In genomic region chr20:11745160-11745559, GRCh38 we compare ENCODE assay signal across 26 cellular contexts.
"Had no signal": no experiment of that assay in that cellular context is flagged by ENCODE, and none has a peak within 500 bp of the region (broad histone marks: within the 10 kb centered on the region; RNA-seq: fewer than 3 reads in every experiment).

No MANE protein-coding gene starts in this region.

- H3K36me3 ChIP-seq: stomach, suprapubic skin, thoracic aorta, thyroid gland, tibial artery, tibial nerve, transverse colon, upper lobe of left lung, upper lobe of right lung, uterus, vagina had no signal

- H3K27me3 ChIP-seq: stomach, suprapubic skin, testis, thyroid gland, tibial artery, tibial nerve, transverse colon, upper lobe of left lung, upper lobe of right lung, uterus, vagina had no signal

- H3K9me3 ChIP-seq: stomach, suprapubic skin, testis, thoracic aorta, thyroid gland, tibial artery, tibial nerve, transverse colon, upper lobe of left lung, upper lobe of right lung, uterus, vagina had no signal

- H3K4me3 ChIP-seq: stomach, suprapubic skin, testis, thoracic aorta, thyroid gland, tibial artery, tibial nerve, transverse colon, upper lobe of left lung, upper lobe of right lung, uterus, vagina had no signal

- ATAC-seq: stimulated activated effector memory CD8-positive, alpha-beta T cell treated with anti-CD3 and anti-CD28 coated beads, Interleukin-12 subunit alpha, Interleukin-12 subunit beta, amount 100 ng/mL, for 72 hours; stimulated activated memory B cell treated with anti-CD40 and anti-IgM and Interleukin-4, amounts not matched to agents 10 μg/mL and 1 μg/mL and 100 μg/mL, for 72 hours; stimulated activated naive B cell treated with anti-CD40 and anti-IgM and Interleukin-4, amounts not matched to agents 10 μg/mL and 1 μg/mL and 100 μg/mL, for 72 hours; stimulated activated naive CD8-positive, alpha-beta T cell treated with anti-CD3 and anti-CD28 coated beads, Interleukin-15, amount 100 ng/mL, for 72 hours; stimulated activated naive CD8-positive, alpha-beta T cell treated with anti-CD3 and anti-CD28 coated beads, Interleukin-15, Interleukin-2, amounts not matched to agents 100 U/mL and 50 U/mL, for 24 hours; upper lobe of right lung had no signal

- H3K27ac ChIP-seq: stomach, suprapubic skin, testis, thoracic aorta, thyroid gland, tibial artery, tibial nerve, transverse colon, upper lobe of left lung, upper lobe of right lung, uterus, vagina had no signal

- DNase-seq: stimulated activated CD4-positive, alpha-beta T cell treated with anti-CD3 and anti-CD28 coated beads, Interleukin-2, amount 100 ng/mL, for 48 hours; stimulated activated CD4-positive, alpha-beta T cell treated with anti-CD3 and anti-CD28 coated beads, Interleukin-4, amount 100 ng/mL, for 1 hour; stimulated activated CD4-positive, alpha-beta T cell treated with anti-CD3 and anti-CD28 coated beads, Interleukin-4, amount 100 ng/mL, for 24 hours; stimulated activated CD4-positive, alpha-beta T cell treated with anti-CD3 and anti-CD28 coated beads, Interleukin-4, amount 100 ng/mL, for 4 hours; stimulated activated CD8-positive, alpha-beta memory T cell treated with anti-CD3 and anti-CD28 coated beads, Interleukin-4, amount 100 ng/mL, for 48 hours; stimulated activated naive B cell treated with anti-CD40 and anti-IgM and Interleukin-4, amounts not matched to agents 10 μg/mL and 1 μg/mL and 100 μg/mL, for 72 hours; stimulated activated naive CD4-positive, alpha-beta T cell; stimulated activated naive CD4-positive, alpha-beta T cell treated with Interleukin-2 at 50 U/mL for 16 hours; stimulated activated naive CD8-positive, alpha-beta T cell treated with anti-CD3 and anti-CD28 coated beads, Interleukin-15, amount 100 ng/mL, for 72 hours; stimulated activated naive CD8-positive, alpha-beta T cell treated with anti-CD3 and anti-CD28 coated beads, Interleukin-15, Interleukin-2, amounts not matched to agents 100 U/mL and 50 U/mL, for 24 hours; stomach; substantia nigra; testis; thyroid gland; tibial artery; transverse colon; trophoblast cell; upper lobe of left lung; upper lobe of right lung; uterus had no signal
